Comparison of ENCODE assay signal across 21 cellular contexts in genomic region chr22:47048123-47049077, GRCh38.
DNase-seq lines count a peak whose midpoint lies in the region; ATAC-seq, FAIRE-seq and TF ChIP-seq lines count a peak whose summit lies in the region.
"Had no signal": no experiment of that assay in that cellular context is flagged by ENCODE, and none has a peak within 500 bp of the region (broad histone marks: within the 10 kb centered on the region; RNA-seq: fewer than 3 reads in every experiment).

No MANE protein-coding gene starts in this region.

- H3K79me2 ChIP-seq in HepG2 (ENCODE audit: insufficient read depth, low read length): no peaks in the 10 kb centered on the region

- CTCF ChIA-PET in HepG2 (lab: Yijun Ruan, JAX; ENCODE audit: low intra/inter-chr PET ratio, low total read pairs): no interaction called here
- CTCF ChIA-PET in WTC11 (lab: Charles Lee): interaction anchor here (1.0 kb wide), 1 partner anchor 36 kb away, joined by 3 read pairs; no protein-coding TSS in a partner anchor
- CTCF ChIA-PET in MCF 10A (lab: Yijun Ruan, JAX): no interaction called here

- no peak overlapping the region for H3K23ac ChIP-seq in mesenchymal stem cell (ENCODE audit: low read length in 2 of 2)

- TF ChIP-seq EP300 in HepG2 (IDR thresholded peaks at IDR 0.05; ENCODE audit: low read depth in 2 of 2, low read length in 2 of 2): no peak
- TF ChIP-seq EP300 in HepG2 (CRISPR knock-in tag; IDR thresholded peaks at IDR 0.05; ENCODE audit: borderline replicate concordance): no peak

- H3K14ac ChIP-seq in mesenchymal stem cell (ENCODE audit: low read length in 2 of 2): no peak overlapping the region

- H3K36me3 Mint-ChIP-seq in WTC11 (no peaks in the 10 kb centered on the region), MCF 10A (ENCODE audit: insufficient read depth, unreplicated experiment) (peaks cover 11% of the 10 kb centered on the region)

- in situ Hi-C loops in HepG2 (cut with HindIII; ENCODE audit: extremely low pct_ligation_motif_present, low pct_unique_long_range_greater_than_20kb): no loop called here

- H3K4me2 ChIP-seq in HepG2 (ENCODE audit: low read depth, low read length) (no peak overlapping the region), mesenchymal stem cell (ENCODE audit: low read length, poor library complexity, severe bottlenecking) (no peak overlapping the region)

- no peak overlapping the region for H3K4ac ChIP-seq in mesenchymal stem cell (ENCODE audit: low read depth in 1 of 2, low read length in 2 of 2)

- TF ChIP-seq POLR2A in right lobe of liver (IDR thresholded peaks at IDR 0.05) (no peak), HepG2 (IDR thresholded peaks at IDR 0.05; ENCODE audit: insufficient read depth in 1 of 2, low read depth in 2 of 2, low read length in 2 of 2) (no peak)

- no peaks in the 10 kb centered on the region for H3K9me3 Mint-ChIP-seq in WTC11
- H3K9me3 Mint-ChIP-seq in MCF 10A (ENCODE audit: unreplicated experiment): no peaks in the 10 kb centered on the region
- H3K9me3 Mint-ChIP-seq: activated T-helper 17 cell treated with anti-CD3 and anti-CD28 coated beads, Interleukin-2, amount 50 U/mL, for 72 hours; CD4-positive, alpha-beta memory T cell had no signal

- no peaks in the 10 kb centered on the region for H3K27me3 ChIP-seq in right lobe of liver
- no peaks in the 10 kb centered on the region for H3K27me3 ChIP-seq in HepG2 (ENCODE audit: control insufficient read depth in 1 of 2, insufficient read depth in 2 of 2, low read length in 2 of 2)
- no peaks in the 10 kb centered on the region for H3K27me3 ChIP-seq in mesenchymal stem cell (ENCODE audit: control insufficient read depth in 1 of 2, insufficient read depth in 1 of 2, low read length in 2 of 2)
- H3K27me3 ChIP-seq in aorta (ENCODE audit: control insufficient read depth in 1 of 2, insufficient read depth in 2 of 2, low read length in 1 of 2): no peaks in the 10 kb centered on the region
- H3K27me3 ChIP-seq: transverse colon had no signal

- H2BK120ac ChIP-seq in mesenchymal stem cell (ENCODE audit: low read depth, low read length): no peak overlapping the region

- H3K9ac ChIP-seq in HepG2 (ENCODE audit: insufficient read depth, low read depth, low read length) (no peak overlapping the region), mesenchymal stem cell (ENCODE audit: low read length) (no peak overlapping the region)

- BruUV-seq in HepG2 (replicated peaks; lab: Mats Ljungman, UMichigan) (no TSS peak), MCF 10A (replicated peaks; lab: Mats Ljungman, UMichigan) (no TSS peak)

- H3K79me1 ChIP-seq in mesenchymal stem cell (replicated peaks; ENCODE audit: low read length, poor library complexity, severe bottlenecking): peaks cover 39% of the 10 kb centered on the region

- H3K27me3 Mint-ChIP-seq in WTC11 (ENCODE audit: low read depth) (no peaks in the 10 kb centered on the region), MCF 10A (ENCODE audit: insufficient read depth, unreplicated experiment) (no peaks in the 10 kb centered on the region)
- H3K27me3 Mint-ChIP-seq: activated T-helper 17 cell treated with anti-CD3 and anti-CD28 coated beads, Interleukin-2, amount 50 U/mL, for 72 hours; CD4-positive, alpha-beta memory T cell had no signal

- no peak overlapping the region for H3K4me3 ChIP-seq in right lobe of liver
- no peak overlapping the region for H3K4me3 ChIP-seq in HepG2 (replicated peaks in 1 of 3; ENCODE audit: insufficient read depth in 1 of 3, low read depth in 2 of 3, low read length in 3 of 3)
- no peak overlapping the region for H3K4me3 ChIP-seq in mesenchymal stem cell (ENCODE audit: insufficient read depth in 1 of 2, low read depth in 1 of 2, low read length in 2 of 2)
- no peak overlapping the region for H3K4me3 ChIP-seq in aorta (ENCODE audit: low read length in 2 of 2)
- H3K4me3 ChIP-seq: K562, SK-N-MC, transverse colon had no signal

- H2BK12ac ChIP-seq in mesenchymal stem cell (ENCODE audit: low read length in 2 of 2): no peak overlapping the region

- POLR2A ChIA-PET in HepG2 (lab: Yijun Ruan, JAX): no interaction called here
- POLR2A ChIA-PET in WTC11 (lab: Charles Lee): no interaction called here
- POLR2A ChIA-PET in MCF 10A (lab: Yijun Ruan, JAX): interaction anchor here (0.6 to 0.7 kb wide), 2 partner anchors 14 to 81 kb away, joined by 3 read pairs; no protein-coding TSS in a partner anchor

- intact Hi-C loops in right lobe of liver (cut with DNase I) (no loop called here), HepG2 (cut with micrococcal nuclease; ENCODE audit: unreplicated experiment) (no loop called here), aorta (cut with DNase I) (no loop called here), MCF 10A (cut with micrococcal nuclease) (no loop called here)

- H3K4me3 Mint-ChIP-seq in WTC11 (no peak overlapping the region), MCF 10A (ENCODE audit: unreplicated experiment) (no peak overlapping the region)
- H3K4me3 Mint-ChIP-seq: activated T-helper 17 cell treated with anti-CD3 and anti-CD28 coated beads, Interleukin-2, amount 50 U/mL, for 72 hours; CD4-positive, alpha-beta memory T cell had no signal

- H3K4me1 ChIP-seq in right lobe of liver: no peaks in the 10 kb centered on the region
- peaks cover 24% of the 10 kb centered on the region for H3K4me1 ChIP-seq in HepG2 (ENCODE audit: insufficient read depth, low read length)
- peaks cover 38% of the 10 kb centered on the region for H3K4me1 ChIP-seq in mesenchymal stem cell (ENCODE audit: control insufficient read depth, insufficient read depth, low read depth, low read length)
- no peaks in the 10 kb centered on the region for H3K4me1 ChIP-seq in aorta (ENCODE audit: control insufficient read depth in 1 of 2, insufficient read depth in 2 of 2, low read length in 2 of 2)

- no peak overlapping the region for H4K8ac ChIP-seq in mesenchymal stem cell (ENCODE audit: low read length)

- H4K20me1 ChIP-seq in HepG2 (ENCODE audit: insufficient read depth, low read length): no peaks in the 10 kb centered on the region

- H3K4me1 Mint-ChIP-seq in WTC11 (peaks cover 23% of the 10 kb centered on the region), MCF 10A (ENCODE audit: insufficient read depth, unreplicated experiment) (no peaks in the 10 kb centered on the region)

- 68% methylated on average over 4 of the region's 20 CpGs for WGBS in right lobe of liver (ENCODE audit: insufficient coverage, low coverage, low lambda C conversion rate, missing lambda C conversion rate)
- WGBS in HepG2 (ENCODE audit: low lambda C conversion rate): 94% methylated on average over 18 of the region's 20 CpGs
- 88% methylated on average over 20 of the region's 20 CpGs for WGBS in mesenchymal stem cell
- WGBS in aorta, 2 donors: 85 to 92% methylated on average over 20 of the region's 20 CpGs

- H2BK5ac ChIP-seq in mesenchymal stem cell (ENCODE audit: low read depth, low read length, poor library complexity, severe bottlenecking): no peak overlapping the region

- H3K27ac Mint-ChIP-seq in WTC11 (0 out of 2 replicates have a peak overlapping the region, but pooled peaks have one; percentile 63), MCF 10A (ENCODE audit: low read depth, unreplicated experiment) (no peak overlapping the region)
- H3K27ac Mint-ChIP-seq: activated T-helper 17 cell treated with anti-CD3 and anti-CD28 coated beads, Interleukin-2, amount 50 U/mL, for 72 hours had no signal

- H2AFZ ChIP-seq in HepG2 (ENCODE audit: low read length): no peak overlapping the region
- no peak overlapping the region for H2AFZ ChIP-seq in mesenchymal stem cell (ENCODE audit: low read depth, low read length)

- no peak overlapping the region for H2BK15ac ChIP-seq in mesenchymal stem cell (ENCODE audit: low read depth, poor library complexity, severe bottlenecking)

- H3K36me3 ChIP-seq in right lobe of liver (no peaks in the 10 kb centered on the region), HepG2 (replicated peaks in 1 of 2; ENCODE audit: control insufficient read depth in 1 of 2, insufficient read depth in 2 of 2, low read length in 2 of 2) (peaks cover 1 to 2% of the 10 kb centered on the region in 2 experiments; a peak in 1 of 5 replicates), mesenchymal stem cell (ENCODE audit: control insufficient read depth in 1 of 2, insufficient read depth in 2 of 2, low read depth in 1 of 2, low read length in 2 of 2) (peaks cover 0 to 18% of the 10 kb centered on the region in 2 experiments), aorta (ENCODE audit: control insufficient read depth in 1 of 2, insufficient read depth in 2 of 2, low read length in 1 of 2) (no peaks in the 10 kb centered on the region)
- H3K36me3 ChIP-seq: transverse colon had no signal

- no peaks in the 10 kb centered on the region for H3K9me3 ChIP-seq in right lobe of liver
- no peaks in the 10 kb centered on the region for H3K9me3 ChIP-seq in HepG2 (ENCODE audit: low read length)
- H3K9me3 ChIP-seq in mesenchymal stem cell (ENCODE audit: control insufficient read depth, low read length): no peaks in the 10 kb centered on the region
- no peaks in the 10 kb centered on the region for H3K9me3 ChIP-seq in aorta (ENCODE audit: control insufficient read depth, low read length)
- H3K9me3 ChIP-seq: transverse colon had no signal

- H2AK5ac ChIP-seq in mesenchymal stem cell (ENCODE audit: low read length, severe bottlenecking): no peak overlapping the region

- ATAC-seq in right lobe of liver: no peak
- no peak for ATAC-seq in HepG2
- ATAC-seq in WTC11: no peak
- ATAC-seq in aorta (ENCODE audit: low FRiP score): no peak
- ATAC-seq: activated T-helper 17 cell treated with anti-CD3 and anti-CD28 coated beads, Interleukin-2, amount 50 U/mL, for 72 hours; K562; PC-3; right cardiac atrium had no signal

- TF ChIP-seq CTCF in right lobe of liver (IDR thresholded peaks at IDR 0.05) (no peak), HepG2 (CRISPR knock-in tag; IDR thresholded peaks at IDR 0.05) (no peak), WTC11 (IDR thresholded peaks at IDR 0.05) (no peak), MCF 10A (IDR thresholded peaks at IDR 0.05; ENCODE audit: unreplicated experiment) (no peak)

- no peak for FAIRE-seq in HepG2 (lab: Jason Lieb, UNC)
- FAIRE-seq: K562 had no signal

- H3K27ac ChIP-seq in right lobe of liver (no peak overlapping the region), HepG2 (ENCODE audit: extremely low read length, insufficient read depth, low read length) (no peak overlapping the region), mesenchymal stem cell (ENCODE audit: low read length, poor library complexity, severe bottlenecking) (no peak overlapping the region), aorta (ENCODE audit: low read depth in 1 of 2, low read length in 2 of 2) (no peak overlapping the region)
- H3K27ac ChIP-seq: SK-N-MC, transverse colon had no signal

- H4K91ac ChIP-seq in mesenchymal stem cell (ENCODE audit: low read length): peak overlapping the region; percentile 18

- peak in 2 of 3 donors; percentile 6 to 45 for DNase-seq in right lobe of liver
- no peak for DNase-seq in HepG2 (ENCODE audit: low spot score)
- no peak for DNase-seq in WTC11 (ENCODE audit: low spot score)
- DNase-seq in mesenchymal stem cell: no peak
- peak; percentile 28 to 57 for DNase-seq in aorta
- no peak for DNase-seq in cerebellar nuclear complex (lab: John Stamatoyannopoulos, UW)
- no peak for DNase-seq in NCI-H2227 (lab: John Stamatoyannopoulos, UW; ENCODE audit: unreplicated experiment)
- no peak for DNase-seq in MCF 10A (ENCODE audit: unreplicated experiment)
- DNase-seq: activated CD4-positive, CD25-positive, alpha-beta regulatory T cell treated with anti-CD3 and anti-CD28 coated beads, Interleukin-2, amount 50 U/mL, for 72 hours; CD4-positive, alpha-beta memory T cell; dermis blood vessel endothelial cell; foreskin fibroblast; NCI-H2029; NCI-H510A; PC-3; stimulated activated naive CD4-positive, alpha-beta T cell treated with Interleukin-2 at 50 U/mL for 16 hours; transverse colon had no signal

- no peak for TF ChIP-seq RAD21 in HepG2 (CRISPR knock-in tag; IDR thresholded peaks at IDR 0.05)

- H3K18ac ChIP-seq in mesenchymal stem cell (ENCODE audit: low read depth in 1 of 2, low read length in 2 of 2): no peak overlapping the region

Comparison
In these comparisons a context has a peak if more than half of its experiments do, and no peak if none do; other contexts are left out.
1. DNase-seq: peak in right lobe of liver (2 of 3) and aorta (2 of 2); none in HepG2 (single experiment), WTC11 (single experiment), mesenchymal stem cell (single experiment), cerebellar nuclear complex (0 of 2), NCI-H2227 (single experiment) and MCF 10A (single experiment).